ENCODE assay signal across 9 cellular contexts in the genomic region with DNA sequence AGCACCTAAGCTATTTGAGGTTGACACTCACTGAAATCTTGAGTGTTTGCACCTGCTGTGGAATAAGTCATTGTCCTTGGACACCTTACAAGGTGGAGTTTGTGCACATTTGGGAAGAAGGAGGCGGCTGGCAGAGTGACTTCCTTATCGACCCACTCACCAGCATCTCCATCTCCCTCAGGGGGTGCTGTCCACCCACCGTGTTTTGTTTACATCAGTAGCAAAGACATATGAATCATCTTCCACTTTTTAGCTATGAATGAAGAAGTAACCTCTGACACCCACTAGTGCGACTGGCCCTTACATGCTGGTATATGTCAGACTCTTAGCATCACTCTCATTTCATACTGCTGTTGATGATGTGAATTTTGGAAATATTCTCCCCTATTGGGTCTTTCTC.
DNase-seq lines count a peak whose midpoint lies in the region; ATAC-seq and FAIRE-seq lines count a peak whose summit lies in the region.
"Had no signal": no experiment of that assay in that cellular context is flagged by ENCODE, and none has a peak within 500 bp of the region (broad histone marks: within the 10 kb centered on the region; RNA-seq: fewer than 3 reads in every experiment).

No MANE protein-coding gene starts in this region.

- no peak for FAIRE-seq in RCC 7860 (lab: Jason Lieb, UNC)
- FAIRE-seq: H1 had no signal

- ATAC-seq in HG02852 (IDR thresholded peaks at IDR 0.05; ENCODE audit: unreplicated experiment) (peak; percentile 54), HG03521 (IDR thresholded peaks at IDR 0.05; ENCODE audit: unreplicated experiment) (no peak)

- intact Hi-C loops in activated CD4-positive, alpha-beta T cell treated with anti-CD3 and anti-CD28 coated beads, Interleukin-2, amount 10 ng/mL, durations not matched to agents 24 days and 14 days (cut with micrococcal nuclease) = loop anchor here (1.0 to 2.0 kb wide), 5 partner anchors 58 to 651 kb away; no protein-coding TSS in a partner anchor

- H3K4me3 Mint-ChIP-seq in activated CD4-positive, alpha-beta T cell treated with anti-CD3 and anti-CD28 coated beads, Interleukin-2, amount 10 ng/mL, durations not matched to agents 24 days and 14 days = peak overlapping the region; percentile 73

- no peaks in the 10 kb centered on the region for H3K27me3 Mint-ChIP-seq in activated CD4-positive, alpha-beta T cell treated with anti-CD3 and anti-CD28 coated beads, Interleukin-2, amount 10 ng/mL, durations not matched to agents 24 days and 14 days

- DNase-seq in Daoy (ENCODE audit: low read depth) = peak; percentile 38
- peak; percentile 78 for DNase-seq in activated CD4-positive, alpha-beta T cell treated with anti-CD3 and anti-CD28 coated beads, Interleukin-2, amount 10 ng/mL, durations not matched to agents 24 days and 14 days
- DNase-seq in fibroblast of peridontal ligament (ENCODE audit: extremely low read depth) = peak; percentile 27
- peak in 11 of 49 donors; percentile 2 to 35 (median 18) for DNase-seq in substantia nigra (lab: John Stamatoyannopoulos, UW)
- no peak for DNase-seq in NCI-H2029 treated with DMSO at 0.1 percent for 48 hours (lab: John Stamatoyannopoulos, UW)
- no peak for DNase-seq in RCC 7860 (ENCODE audit: low spot score)

- H3K9me3 Mint-ChIP-seq in activated CD4-positive, alpha-beta T cell treated with anti-CD3 and anti-CD28 coated beads, Interleukin-2, amount 10 ng/mL, durations not matched to agents 24 days and 14 days = no peaks in the 10 kb centered on the region

- H3K36me3 Mint-ChIP-seq in activated CD4-positive, alpha-beta T cell treated with anti-CD3 and anti-CD28 coated beads, Interleukin-2, amount 10 ng/mL, durations not matched to agents 24 days and 14 days (ENCODE audit: low read depth) = peaks cover 2% of the 10 kb centered on the region

- H3K27ac ChIP-seq in substantia nigra (ENCODE audit: low read depth, low read length, poor library complexity, severe bottlenecking) = peak overlapping the region; percentile 82

- peak overlapping the region; percentile 94 for H3K27ac Mint-ChIP-seq in activated CD4-positive, alpha-beta T cell treated with anti-CD3 and anti-CD28 coated beads, Interleukin-2, amount 10 ng/mL, durations not matched to agents 24 days and 14 days

- peaks cover 37% of the 10 kb centered on the region for H3K4me1 Mint-ChIP-seq in activated CD4-positive, alpha-beta T cell treated with anti-CD3 and anti-CD28 coated beads, Interleukin-2, amount 10 ng/mL, durations not matched to agents 24 days and 14 days

Comparison
In these comparisons a context has a peak if more than half of its experiments do, and no peak if none do; other contexts are left out.
1. DNase-seq: peak in Daoy (single experiment), activated CD4-positive, alpha-beta T cell treated with anti-CD3 and anti-CD28 coated beads, Interleukin-2, amount 10 ng/mL, durations not matched to agents 24 days and 14 days (single experiment) and fibroblast of peridontal ligament (single experiment); none in NCI-H2029 treated with DMSO at 0.1 percent for 48 hours (single experiment) and RCC 7860 (single experiment).